ENCODE assay signal across 8 cellular contexts in the genomic region with DNA sequence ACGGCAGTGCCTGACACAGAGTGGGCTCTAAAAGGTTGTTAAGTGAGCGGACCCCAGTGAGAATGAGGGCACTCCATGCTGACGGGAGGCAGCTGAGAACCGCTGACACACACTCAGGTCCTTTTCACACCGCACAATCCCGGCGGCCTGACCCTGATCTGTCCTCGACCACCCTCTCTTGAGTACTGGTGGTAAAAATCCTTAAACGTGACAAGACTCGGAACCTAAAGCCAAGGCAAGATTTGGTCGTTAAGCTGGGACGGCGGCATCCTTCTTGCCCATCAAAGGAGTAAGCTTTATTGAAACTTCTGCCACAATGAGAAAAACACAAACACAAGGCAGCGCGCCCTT. TPM values are rescaled to one million over a fixed set of nuclear protein-coding genes. Genes with fewer than 3 reads are reported as not detected.
DNase-seq lines count a peak whose midpoint lies in the region; ATAC-seq and TF ChIP-seq lines count a peak whose summit lies in the region.

No MANE protein-coding gene starts in this region.

- peaks cover 6% of the 10 kb centered on the region; the same call in 1 of the 2 replicates for H3K36me3 ChIP-seq in BE2C

- H3K27me3 ChIP-seq in BE2C = no peaks in the 10 kb centered on the region

- TF ChIP-seq CTCF in BE2C (IDR thresholded peaks at IDR 0.05; ENCODE audit: low read depth, low read length) = no peak
- no peak for TF ChIP-seq CTCF in activated B cell treated with CpG ODN at 0.5 μM for 24 hours (IDR thresholded peaks at IDR 0.05)
- no peak for TF ChIP-seq CTCF in omental fat pad (IDR thresholded peaks at IDR 0.05)

- H3K36me3 Mint-ChIP-seq in activated B cell treated with CpG ODN at 0.5 μM for 24 hours (ENCODE audit: low read depth) = peaks cover 40% of the 10 kb centered on the region

- intact Hi-C loops in activated B cell treated with CpG ODN at 0.5 μM for 24 hours (cut with micrococcal nuclease) = loop anchor here (1.0 to 10.0 kb wide), 2 partner anchors 1198 to 1370 kb away; a partner anchor contains a TSS

- in situ Hi-C loops in KBM-7 (cut with MboI; ENCODE audit: low pct_unique_long_range_greater_than_20kb, low sequenced_read_pairs) = no loop called here

- peak overlapping the region; percentile 81 for H3K4me3 ChIP-seq in BE2C (ENCODE audit: low read depth, low read length)

- no peak for DNase-seq in BE2C
- DNase-seq in activated B cell treated with CpG ODN at 0.5 μM for 24 hours = no peak
- peak; percentile 21 for DNase-seq in foreskin melanocyte
- DNase-seq in omental fat pad (ENCODE audit: low spot score) = no peak
- no peak for DNase-seq in KG1 (lab: John Stamatoyannopoulos, UW)
- DNase-seq in KBM-7 = no peak

- H3K27me3 Mint-ChIP-seq in activated B cell treated with CpG ODN at 0.5 μM for 24 hours = no peaks in the 10 kb centered on the region

- peak overlapping the region; percentile 95 for H3K4me3 Mint-ChIP-seq in activated B cell treated with CpG ODN at 0.5 μM for 24 hours

- H3K9me3 Mint-ChIP-seq in activated B cell treated with CpG ODN at 0.5 μM for 24 hours = no peaks in the 10 kb centered on the region

- H3K27ac Mint-ChIP-seq in activated B cell treated with CpG ODN at 0.5 μM for 24 hours = peak overlapping the region; percentile 82

- no peaks in the 10 kb centered on the region for H3K9me3 ChIP-seq in BE2C

- peaks cover 35% of the 10 kb centered on the region for H3K4me1 Mint-ChIP-seq in activated B cell treated with CpG ODN at 0.5 μM for 24 hours

- H3K4me1 ChIP-seq in BE2C = no peaks in the 10 kb centered on the region

- CTCF ChIA-PET in activated B cell treated with CpG ODN at 0.5 μM for 24 hours (lab: Charles Lee) = no interaction called here

- ATAC-seq in GM19023 (IDR thresholded peaks at IDR 0.05; ENCODE audit: unreplicated experiment) (peak; percentile 16), HG03378 (IDR thresholded peaks at IDR 0.05; ENCODE audit: unreplicated experiment) (peak; percentile 3), activated B cell treated with CpG ODN at 0.5 μM for 24 hours (ENCODE audit: low read depth) (peak; percentile 1), omental fat pad (ENCODE audit: low FRiP score) (peak; percentile 2)

- POLR2A ChIA-PET in activated B cell treated with CpG ODN at 0.5 μM for 24 hours (lab: Charles Lee) = no interaction called here

RNA-seq across cellular contexts. Expression of a gene that starts 0.6 kb away (rescaled TPM):
- 13.8 TPM for polyA plus RNA-seq in BE2C (2012; ENCODE audit: insufficient read depth, insufficient read length, low read depth)
- 47.0 and 59.9 TPM in 2 replicates for total RNA-seq in activated B cell treated with CpG ODN at 0.5 μM for 24 hours
- total RNA-seq in omental fat pad = 10 to 100 TPM; 44.5 to 61.7 (median 46.6) TPM
